In the genomic region with DNA sequence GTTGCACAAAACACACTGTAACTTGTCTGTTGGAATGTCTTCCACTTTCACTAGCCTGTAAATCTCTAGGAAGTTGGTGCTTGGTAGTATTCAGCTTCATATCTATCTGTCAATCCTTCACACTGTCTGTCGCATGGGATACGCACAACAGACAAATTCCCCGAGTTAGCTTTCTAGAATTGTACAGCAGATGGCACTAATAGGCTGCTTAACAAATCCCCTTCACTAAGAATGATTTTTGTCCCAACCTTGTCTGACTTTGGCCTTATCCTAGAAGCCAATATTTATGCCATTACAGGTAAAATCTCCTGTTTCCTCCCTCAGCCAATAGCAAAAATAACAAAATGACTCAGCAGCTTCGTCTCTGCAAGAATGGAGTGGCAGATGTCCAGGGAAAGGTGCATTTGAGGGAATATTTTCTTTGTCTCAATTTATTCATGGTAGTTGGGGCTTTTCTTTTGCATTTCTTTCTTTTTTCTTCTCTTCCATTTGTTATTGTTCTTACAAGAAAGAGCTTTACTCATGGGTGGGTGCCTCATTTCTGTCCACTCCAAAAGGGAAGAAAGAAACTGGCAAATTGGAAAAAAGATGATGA, we compare ENCODE assay signal across 8 cellular contexts. TPM values are rescaled to one million over a fixed set of nuclear protein-coding genes. Genes with fewer than 3 reads are reported as not detected.
A peak's percentile ranks its signal among the peaks of the same experiment; 100 is the strongest.
DNase-seq lines count a peak whose midpoint lies in the region; ATAC-seq and TF ChIP-seq lines count a peak whose summit lies in the region.

No MANE protein-coding gene starts in this region.

- TF ChIP-seq CTCF in AG04449 (IDR thresholded peaks at IDR 0.05; ENCODE audit: insufficient read depth, low read length, missing control alignments): peak; percentile 35
- TF ChIP-seq CTCF in mesothelial cell of epicardium (IDR thresholded peaks at IDR 0.05; ENCODE audit: unreplicated experiment): no peak

- H3K27me3 Mint-ChIP-seq in mesothelial cell of epicardium (ENCODE audit: low read depth): no peaks in the 10 kb centered on the region

- POLR2A ChIA-PET in AG04449 (lab: Yijun Ruan, JAX): no interaction called here

- peak overlapping the region; percentile 45 for H3K27ac Mint-ChIP-seq in mesothelial cell of epicardium

- ATAC-seq in HG02840 (IDR thresholded peaks at IDR 0.05; ENCODE audit: low FRiP score, unreplicated experiment): no peak
- no peak for ATAC-seq in HG03460 (IDR thresholded peaks at IDR 0.05; ENCODE audit: unreplicated experiment)
- ATAC-seq in HG03571 (IDR thresholded peaks at IDR 0.05; ENCODE audit: unreplicated experiment): no peak

- no peaks in the 10 kb centered on the region for H3K36me3 Mint-ChIP-seq in mesothelial cell of epicardium

- H3K4me3 ChIP-seq in AG04449 (ENCODE audit: low read depth, low read length): no peak overlapping the region

- H3K4me1 Mint-ChIP-seq in mesothelial cell of epicardium: peaks cover 15% of the 10 kb centered on the region

- DNase-seq in AG04449 (ENCODE audit: low read depth, low spot score) (no peak), G401 (ENCODE audit: low spot score) (peak; percentile 84), NCI-H2227 treated with DMSO at 0.1 percent for 48 hours (lab: John Stamatoyannopoulos, UW) (peak; percentile 16), cerebellar cortex (ENCODE audit: low spot score) (peak; percentile 81), mesothelial cell of epicardium (ENCODE audit: low spot score in 2 of 2, unreplicated experiment in 2 of 2) (no peak)

- CTCF ChIA-PET in AG04449 (lab: Yijun Ruan, JAX): interaction anchor here (0.7 to 7.3 kb wide), 23 partner anchors 12 to 314 kb away, joined by 3 to 154 read pairs (median 5); a partner anchor contains a TSS

- in situ Hi-C loops in G401 (cut with HindIII; ENCODE audit: low sequenced_read_pairs): no loop called here

- no peaks in the 10 kb centered on the region for H3K9me3 Mint-ChIP-seq in mesothelial cell of epicardium

- no peak overlapping the region for H3K4me3 Mint-ChIP-seq in mesothelial cell of epicardium

RNA-seq across cellular contexts. Expression of a gene that starts 3.1 kb away (rescaled TPM):
- 27.5 and 50.5 TPM in 2 replicates for total RNA-seq in G401 (2014; rRNA removed; shearing (Covaris generic))
- total RNA-seq in mesothelial cell of epicardium: 16.5 to 21.2 TPM (median 17.8 TPM) in 3 replicates

RNA-seq across cellular contexts. Expression of a gene that starts 3.4 kb away (rescaled TPM):
- total RNA-seq in G401 (2014; rRNA removed; shearing (Covaris generic)): 5.2 and 6.2 TPM in 2 replicates
- 3.5 to 3.9 TPM (median 3.5 TPM) in 3 replicates for total RNA-seq in mesothelial cell of epicardium

RNA-seq across cellular contexts. Expression of a gene that starts 44.2 kb away (rescaled TPM):
- total RNA-seq in G401 (2014; rRNA removed; shearing (Covaris generic)): 0.80 and 0.92 TPM in 2 replicates
- 4.2 to 5.5 TPM (median 4.9 TPM) in 3 replicates for total RNA-seq in mesothelial cell of epicardium

Comparison
In these comparisons a context has a peak if more than half of its experiments do, and no peak if none do; other contexts are left out.
1. DNase-seq: peak in G401 (single experiment), NCI-H2227 treated with DMSO at 0.1 percent for 48 hours (single experiment) and cerebellar cortex (single experiment); none in AG04449 (single experiment) and mesothelial cell of epicardium (0 of 2).